In genomic region chr3:169811606-169812123, GRCh38 we compare ENCODE assay signal across 6 cellular contexts. TPM values are rescaled to one million over a fixed set of nuclear protein-coding genes. Genes with fewer than 3 reads are reported as not detected.
DNase-seq lines count a peak whose midpoint lies in the region; ATAC-seq and TF ChIP-seq lines count a peak whose summit lies in the region.

No MANE protein-coding gene starts in this region.

- intact Hi-C loops in Panc1 (cut with micrococcal nuclease; ENCODE audit: unreplicated experiment), result no loop called here

- no peak for TF ChIP-seq CTCF in HEK293 (tag by site-specific recombination; IDR thresholded peaks at IDR 0.05)
- no peak for TF ChIP-seq CTCF in Panc1 (IDR thresholded peaks at IDR 0.05)
- no peak for TF ChIP-seq CTCF in foreskin keratinocyte (conservative IDR thresholded peaks at IDR 0.05)

- H3K27me3 ChIP-seq in Panc1 (ENCODE audit: control insufficient read depth, insufficient read depth, low read length) (no peaks in the 10 kb centered on the region), foreskin keratinocyte (no peaks in the 10 kb centered on the region)

- in situ Hi-C loops in Panc1 (cut with HindIII; ENCODE audit: low pct_unique_long_range_greater_than_20kb, low sequenced_read_pairs), result no loop called here

- H3K4me1 ChIP-seq in HEK293 (ENCODE audit: control insufficient read depth, insufficient read depth, low read length) (no peaks in the 10 kb centered on the region), Panc1 (ENCODE audit: control insufficient read depth, insufficient read depth, low read length) (peaks cover 17% of the 10 kb centered on the region; the same call in 1 of the 2 replicates), foreskin keratinocyte (no peaks in the 10 kb centered on the region)

- peaks cover 0 to 4% of the 10 kb centered on the region in 2 experiments; a peak in 1 of 3 replicates for H3K36me3 ChIP-seq in HEK293 (ENCODE audit: control insufficient read depth in 2 of 2, insufficient read depth in 1 of 2, low read length in 2 of 2)
- H3K36me3 ChIP-seq in Panc1 (ENCODE audit: control insufficient read depth, insufficient read depth, low read length), result no peaks in the 10 kb centered on the region

- POLR2A ChIA-PET in HEK293 (lab: Yijun Ruan, JAX), result interaction anchor here (0.6 to 1.6 kb wide), 5 partner anchors 13 to 368 kb away, joined by 4 to 6 read pairs (median 4); partner anchors contain the start of genes ACTRT3 and MYNN
- POLR2A ChIA-PET in Panc1 (lab: Charles Lee), result no interaction called here

- ATAC-seq in Panc1 (no peak), foreskin keratinocyte (peak; percentile 53), HG03097 (IDR thresholded peaks at IDR 0.05; ENCODE audit: low FRiP score, unreplicated experiment) (no peak)

- H3K27ac ChIP-seq in HEK293 (ENCODE audit: extremely low read depth, low read depth, low read length), result peak overlapping the region; percentile 80
- H3K27ac ChIP-seq in Panc1 (ENCODE audit: low read length), result peak overlapping the region; percentile 63; the same call in 1 of the 2 replicates
- H3K27ac ChIP-seq in foreskin keratinocyte, result no peak overlapping the region
- peak overlapping the region in 15 of 21 experiments; percentile 23 to 85 (median 66) for H3K27ac ChIP-seq in skin epidermis

- H3K9me3 ChIP-seq in HEK293 (ENCODE audit: control insufficient read depth, insufficient read depth, low read depth, low read length) (no peaks in the 10 kb centered on the region), Panc1 (ENCODE audit: control insufficient read depth, insufficient read depth, low read depth, low read length) (no peaks in the 10 kb centered on the region)

- no peak for DNase-seq in Panc1 (ENCODE audit: low read depth, low spot score)
- peak; percentile 10 to 59 for DNase-seq in foreskin keratinocyte
- DNase-seq in activated CD4-positive, alpha-beta T cell treated with anti-CD3 and anti-CD28 coated beads, Interleukin-2, amount 50 U/mL, for 4 hours, result no peak

- CTCF ChIA-PET in HEK293 (lab: Yijun Ruan, JAX), result interaction anchor here (0.6 kb wide), 1 partner anchor 602 kb away, joined by 3 read pairs; no protein-coding TSS in a partner anchor
- CTCF ChIA-PET in Panc1 (lab: Charles Lee), result no interaction called here

- peak overlapping the region; percentile 61 for H3K4me3 ChIP-seq in HEK293 (ENCODE audit: low read depth, low read length)
- H3K4me3 ChIP-seq in Panc1 (ENCODE audit: low read depth in 2 of 2, low read length in 2 of 2), result peak overlapping the region; percentile 39 to 60
- H3K4me3 ChIP-seq in skin epidermis, result peak overlapping the region; percentile 41 to 68 (median 49)

- no TSS peak for BruUV-seq in Panc1 (replicated peaks; lab: Mats Ljungman, UMichigan)

TF ChIP-seq in HEK293, 187 proteins besides CTCF, POLR2A, EP300 and RAD21 (continues in another document):
- TF ChIP-seq ZIC2 (tag by site-specific recombination; IDR thresholded peaks at IDR 0.05), result no peak
- no peak for TF ChIP-seq ZBTB11 (tag by site-specific recombination; conservative IDR thresholded peaks at IDR 0.05; ENCODE audit: low read depth)
- TF ChIP-seq ZBTB17 (tag by site-specific recombination; IDR thresholded peaks at IDR 0.05), result peak; percentile 89
- no peak for TF ChIP-seq ZNF514 (tag by site-specific recombination; IDR thresholded peaks at IDR 0.05)
- TF ChIP-seq ZNF623 (tag by site-specific recombination; IDR thresholded peaks at IDR 0.05), result no peak
- no peak for TF ChIP-seq ZBTB26 (tag by site-specific recombination; optimal IDR thresholded peaks at IDR 0.05)
- no peak for TF ChIP-seq ZNF518A (tag by site-specific recombination; conservative IDR thresholded peaks at IDR 0.05; ENCODE audit: low read depth)
- no peak for TF ChIP-seq ZNF202 (tag by site-specific recombination; IDR thresholded peaks at IDR 0.05; ENCODE audit: borderline replicate concordance)
- TF ChIP-seq ZNF292 (tag by site-specific recombination; IDR thresholded peaks at IDR 0.05; ENCODE audit: borderline replicate concordance, low read depth), result no peak
- TF ChIP-seq ZSCAN16 (tag by site-specific recombination; IDR thresholded peaks at IDR 0.05), result no peak

RNA-seq across cellular contexts. Expression of gene LRRIQ4, which starts 1.0 kb away (rescaled TPM):
- not detected for total RNA-seq in Panc1 (2021; ENCODE audit: unreplicated experiment)
- polyA plus RNA-seq in Panc1 (2012; ENCODE audit: insufficient read length), result not detected
- 0.04 TPM in 1 of 2 replicates, not detected in the other for total RNA-seq in foreskin keratinocyte
- polyA plus RNA-seq in foreskin keratinocyte, result not detected in 2 replicates

RNA-seq across cellular contexts. Expression of gene LRRC34, which starts 1.0 kb away (rescaled TPM):
- 1.2 TPM for total RNA-seq in Panc1 (2021; ENCODE audit: unreplicated experiment)
- polyA plus RNA-seq in Panc1 (2012; ENCODE audit: insufficient read length), result 1.3 TPM
- total RNA-seq in foreskin keratinocyte, result 1.7 and 2.6 TPM in 2 replicates
- 1.4 and 1.7 TPM in 2 replicates for polyA plus RNA-seq in foreskin keratinocyte

RNA-seq across cellular contexts. Expression of gene MYNN, which starts 38.5 kb away (rescaled TPM):
- total RNA-seq in Panc1 (2021; ENCODE audit: unreplicated experiment) (16.2 TPM), foreskin keratinocyte (15.1 and 15.9 TPM in 2 replicates)
- 8.9 TPM for polyA plus RNA-seq in Panc1 (2012; ENCODE audit: insufficient read length)
- polyA plus RNA-seq in foreskin keratinocyte, result 5.9 and 7.0 TPM in 2 replicates

RNA-seq across cellular contexts. Expression of gene ACTRT3, which starts 42.3 kb away (rescaled TPM):
- total RNA-seq in Panc1 (2021; ENCODE audit: unreplicated experiment) (1.7 TPM), foreskin keratinocyte (3.5 and 4.4 TPM in 2 replicates)
- polyA plus RNA-seq in Panc1 (2012; ENCODE audit: insufficient read length), result 2.4 TPM
- 2.2 and 2.5 TPM in 2 replicates for polyA plus RNA-seq in foreskin keratinocyte

RNA-seq across cellular contexts. Expression of gene TERC, which starts 46.8 kb away (rescaled TPM):
- total RNA-seq in Panc1 (2021; ENCODE audit: unreplicated experiment) (6.0 TPM), foreskin keratinocyte (60.4 and 78.7 TPM in 2 replicates)
- 1.6 TPM for polyA plus RNA-seq in Panc1 (2012; ENCODE audit: insufficient read length)
- not detected in 2 replicates for polyA plus RNA-seq in foreskin keratinocyte

Comparison
In these comparisons a context has a peak if more than half of its experiments do, and no peak if none do; other contexts are left out.
1. DNase-seq: peak in foreskin keratinocyte (2 of 2); none in Panc1 (single experiment) and activated CD4-positive, alpha-beta T cell treated with anti-CD3 and anti-CD28 coated beads, Interleukin-2, amount 50 U/mL, for 4 hours (0 of 2).
2. Peak in every context shown above with its lines, with median percentiles within 50 percentile points of each other: H3K4me3 ChIP-seq.